8 cellular contexts compared by ENCODE assay signal in genomic region chr20:5658897-5659296, GRCh38. TPM values are rescaled to one million over a fixed set of nuclear protein-coding genes. Genes with fewer than 3 reads are reported as not detected.
A peak's percentile ranks its signal among the peaks of the same experiment; 100 is the strongest.
DNase-seq lines count a peak whose midpoint lies in the region; ATAC-seq and TF ChIP-seq lines count a peak whose summit lies in the region.

No MANE protein-coding gene starts in this region.

- no peaks in the 10 kb centered on the region for H3K79me2 ChIP-seq in OCI-LY3 (ENCODE audit: low read length)

- ATAC-seq in GM21723 (IDR thresholded peaks at IDR 0.05; ENCODE audit: unreplicated experiment) = peak; percentile 46
- peak; percentile 71 to 73 for ATAC-seq in right cardiac atrium

- H3K9me3 ChIP-seq in OCI-LY3 (ENCODE audit: insufficient read depth, low read length) = peaks cover 6% of the 10 kb centered on the region; the same call in 1 of the 2 replicates
- H3K9me3 ChIP-seq in right cardiac atrium (ENCODE audit: control insufficient read depth, low read length) = no peaks in the 10 kb centered on the region
- H3K9me3 ChIP-seq in skeletal muscle tissue (ENCODE audit: control insufficient read depth in 3 of 3, low read length in 3 of 3) = no peaks in the 10 kb centered on the region

- DNase-seq in AG09319 (ENCODE audit: extremely low read depth, low read depth) (peak; percentile 68), anterior cingulate cortex (lab: John Stamatoyannopoulos, UW) (peak in 48 of 58 donors; percentile 2 to 76 (median 34)), right cardiac atrium (peak; percentile 81 to 88 (median 81)), NCI-H2171 treated with DMSO at 0.1 percent for 48 hours (lab: John Stamatoyannopoulos, UW) (no peak), T1000 (lab: John Stamatoyannopoulos, UW) (no peak)

- WGBS in right cardiac atrium = 24% methylated on average over 4 of the region's 4 CpGs

- H3K27ac ChIP-seq in OCI-LY3 (ENCODE audit: low read length) = peak overlapping the region; percentile 3; the same call in 1 of the 2 replicates
- peak overlapping the region; percentile 15 for H3K27ac ChIP-seq in right cardiac atrium (ENCODE audit: low read length)
- H3K27ac ChIP-seq in skeletal muscle tissue (ENCODE audit: low read depth, low read length) = peak overlapping the region; percentile 75

- peak overlapping the region; percentile 78; the same call in 1 of the 2 replicates for H2AFZ ChIP-seq in OCI-LY3 (ENCODE audit: low read depth, low read length)

- peak overlapping the region; percentile 0; the same call in 1 of the 2 replicates for H3K4me3 ChIP-seq in OCI-LY3 (ENCODE audit: low read length)
- no peak overlapping the region for H3K4me3 ChIP-seq in right cardiac atrium (ENCODE audit: low read length)
- H3K4me3 ChIP-seq in skeletal muscle tissue (ENCODE audit: low read length in 3 of 3) = peak overlapping the region in 1 of 3 donors; percentile 7

- H4K20me1 ChIP-seq in OCI-LY3 (ENCODE audit: insufficient read depth, low read length) = no peaks in the 10 kb centered on the region

- H3K27me3 ChIP-seq in OCI-LY3 (ENCODE audit: low read depth, low read length) = no peaks in the 10 kb centered on the region
- H3K27me3 ChIP-seq in right cardiac atrium (ENCODE audit: control insufficient read depth, insufficient read depth) = no peaks in the 10 kb centered on the region
- no peaks in the 10 kb centered on the region for H3K27me3 ChIP-seq in skeletal muscle tissue (ENCODE audit: control insufficient read depth in 3 of 3, insufficient read depth in 3 of 3, low read length in 3 of 3)

- intact Hi-C loops in right cardiac atrium (cut with DNase I) = no loop called here

- H3K4me1 ChIP-seq in OCI-LY3 (ENCODE audit: low read length) (peaks cover 34% of the 10 kb centered on the region), right cardiac atrium (ENCODE audit: control insufficient read depth, insufficient read depth, low read length) (peaks cover 8% of the 10 kb centered on the region), skeletal muscle tissue (ENCODE audit: control insufficient read depth in 3 of 3, insufficient read depth in 3 of 3, low read length in 3 of 3) (peaks cover 15 to 23% (median 18%) of the 10 kb centered on the region in 3 donors)

- H3K36me3 ChIP-seq in OCI-LY3 (replicated peaks; ENCODE audit: low read depth, low read length) (peaks cover 6% of the 10 kb centered on the region), skeletal muscle tissue (ENCODE audit: control insufficient read depth in 3 of 3, insufficient read depth in 3 of 3, low read length in 3 of 3) (no peaks in the 10 kb centered on the region)

- H3K4me2 ChIP-seq in OCI-LY3 (ENCODE audit: low read length) = peak overlapping the region; percentile 40

- TF ChIP-seq CTCF in AG09319 (IDR thresholded peaks at IDR 0.05; ENCODE audit: low read depth, low read length) (no peak), OCI-LY3 (IDR thresholded peaks at IDR 0.05; ENCODE audit: low read depth, low read length) (no peak)

- H3K9ac ChIP-seq in OCI-LY3 (ENCODE audit: low read length) (peak overlapping the region; percentile 11; the same call in 1 of the 2 replicates), skeletal muscle tissue (ENCODE audit: low read depth in 1 of 3, low read length in 3 of 3) (no peak overlapping the region)

RNA-seq across cellular contexts. Expression of gene GPCPD1, which starts 48.1 kb away (rescaled TPM):
- total RNA-seq in right cardiac atrium (10 to 100 TPM; 26.7 to 31.2 (median 28.7) TPM), skeletal muscle tissue (25.1 TPM)
- polyA plus RNA-seq in right cardiac atrium = 8.9 TPM

Comparison
In these comparisons a context has a peak if more than half of its experiments do, and no peak if none do; other contexts are left out.
1. DNase-seq: peak in AG09319 (single experiment), anterior cingulate cortex (48 of 58) and right cardiac atrium (3 of 3); none in NCI-H2171 treated with DMSO at 0.1 percent for 48 hours (single experiment) and T1000 (single experiment).
2. H3K27ac ChIP-seq: peak in every context shown above with its lines; median percentile 75 in skeletal muscle tissue; 15 in right cardiac atrium; 3 in OCI-LY3.